Comparison of ENCODE assay signal across 8 cellular contexts in the genomic region with DNA sequence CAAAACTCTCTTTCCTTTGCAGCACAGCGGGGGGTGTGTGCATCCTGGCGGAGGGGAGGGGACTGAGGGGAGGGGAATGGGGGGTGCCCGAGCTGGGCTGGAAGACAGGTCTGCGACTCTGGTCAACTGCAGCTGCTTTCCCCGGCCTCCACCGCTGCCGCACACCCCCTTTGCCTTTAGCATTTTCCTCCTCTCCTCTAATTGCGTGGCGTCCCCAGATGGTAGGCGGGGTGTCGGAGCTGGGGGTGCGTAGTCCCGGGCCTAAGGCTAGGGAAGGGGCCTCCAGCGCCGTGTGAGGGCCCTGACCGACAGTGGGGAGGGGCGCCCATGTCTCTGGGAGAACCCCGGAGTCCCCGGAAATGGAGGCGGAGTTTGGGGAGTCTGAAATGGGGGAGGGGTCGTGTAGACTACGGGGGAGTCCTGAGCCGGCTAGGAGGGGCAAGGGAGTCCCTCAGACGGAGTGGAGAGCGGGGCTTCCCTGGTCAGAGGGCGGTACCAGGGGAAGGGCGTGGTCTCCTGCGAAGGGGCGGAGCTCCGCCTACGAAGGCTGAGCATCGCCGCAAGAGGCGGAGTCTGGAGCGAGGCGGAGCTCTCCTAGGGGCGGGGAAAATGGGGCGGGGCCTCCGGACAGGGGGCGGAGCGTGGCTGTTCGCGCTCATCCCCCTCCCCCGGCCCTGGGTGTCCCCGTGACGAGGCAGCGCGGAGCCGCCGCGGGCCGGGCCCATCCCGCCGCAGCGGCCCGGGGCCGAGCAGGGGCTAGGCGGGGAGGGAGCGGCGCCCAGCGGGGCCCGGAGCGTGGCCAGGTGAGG. TPM values are rescaled to one million over a fixed set of nuclear protein-coding genes. Genes with fewer than 3 reads are reported as not detected.
DNase-seq lines count a peak whose midpoint lies in the region; ATAC-seq, FAIRE-seq and TF ChIP-seq lines count a peak whose summit lies in the region.

PELI3 (plus strand) TSS at position 681 of the 809 bp plus-strand sequence. CDS start 1,224 bp downstream, outside the sequence.

- peak within 1 kb of the TSS; percentile 52 to 83 (median 73) for H3K4me3 ChIP-seq in keratinocyte (ENCODE audit: control insufficient read depth in 2 of 3, extremely low read depth in 1 of 3, insufficient read depth in 2 of 3, low read depth in 1 of 3, low read length in 3 of 3)

- peaks cover 9% of the 10 kb centered on the region for H3K36me3 Mint-ChIP-seq in central memory CD8-positive, alpha-beta T cell (ENCODE audit: insufficient read depth)

- H3K36me3 ChIP-seq in keratinocyte (ENCODE audit: control insufficient read depth in 2 of 2, extremely low read depth in 1 of 2, insufficient read depth in 2 of 2, low read length in 2 of 2), result peaks cover 0 to 7% of the 10 kb centered on the region in 2 experiments

- TF ChIP-seq CTCF in keratinocyte (optimal IDR thresholded peaks at IDR 0.05 in 1 of 3, IDR thresholded peaks at IDR 0.05 in 1 of 3, conservative IDR thresholded peaks at IDR 0.05 in 1 of 3; ENCODE audit: extremely low read depth in 1 of 3, insufficient read depth in 2 of 3, low read length in 3 of 3), result no peak

- no peaks in the 10 kb centered on the region for H3K9me3 ChIP-seq in keratinocyte (ENCODE audit: control insufficient read depth, low read depth, low read length)

- FAIRE-seq in keratinocyte (lab: Jason Lieb, UNC), result no peak

- peak within 1 kb of the TSS; percentile 87 for H3K27ac Mint-ChIP-seq in central memory CD8-positive, alpha-beta T cell (ENCODE audit: low read depth)

- dilution Hi-C loops in keratinocyte (cut with MboI; ENCODE audit: extremely low pct_ligation_motif_present, low sequenced_read_pairs), result no loop called here

- peaks cover 10% of the 10 kb centered on the region for H3K4me1 Mint-ChIP-seq in central memory CD8-positive, alpha-beta T cell

- peak; percentile 79 for DNase-seq in A172 (ENCODE audit: low spot score)
- DNase-seq in NCI-H2171 (lab: John Stamatoyannopoulos, UW), result peak; percentile 88
- peak; percentile 87 for DNase-seq in activated CD4-positive, CD25-positive, alpha-beta regulatory T cell treated with anti-CD3 and anti-CD28 coated beads, Interleukin-2, amount 50 U/mL, for 16 hours (ENCODE audit: low read depth, low spot score)
- peak; percentile 89 to 90 for DNase-seq in central memory CD8-positive, alpha-beta T cell (ENCODE audit: low spot score in 2 of 2)
- peak; percentile 57 for DNase-seq in keratinocyte (ENCODE audit: low read depth, low spot score)
- DNase-seq in stimulated activated CD4-positive, alpha-beta T cell treated with anti-CD3 and anti-CD28 coated beads, Interleukin-12 subunit alpha, Interleukin-12 subunit beta, amount 100 ng/mL, for 4 hours, result peak; percentile 98

- H3K9me3 Mint-ChIP-seq in central memory CD8-positive, alpha-beta T cell, result no peaks in the 10 kb centered on the region

- H3K4me3 Mint-ChIP-seq in central memory CD8-positive, alpha-beta T cell, result peak within 1 kb of the TSS; percentile 83

- no peaks in the 10 kb centered on the region for H3K79me2 ChIP-seq in keratinocyte (ENCODE audit: control insufficient read depth, insufficient read depth, low read length)

- no peaks in the 10 kb centered on the region for H4K20me1 ChIP-seq in keratinocyte (ENCODE audit: control insufficient read depth, extremely low read depth, insufficient read depth, low read length)

- H3K4me2 ChIP-seq in keratinocyte (ENCODE audit: control insufficient read depth, extremely low read depth, insufficient read depth, low read depth, low read length), result peak within 1 kb of the TSS; percentile 90

- H3K27ac ChIP-seq in keratinocyte (ENCODE audit: control insufficient read depth, insufficient read depth, low read length), result peak within 1 kb of the TSS; percentile 40

- peak within 1 kb of the TSS; percentile 88 for H2AFZ ChIP-seq in keratinocyte (ENCODE audit: control insufficient read depth, low read length)

- ATAC-seq in GM18861 (IDR thresholded peaks at IDR 0.05; ENCODE audit: unreplicated experiment) (peak; percentile 68), HG03103 (IDR thresholded peaks at IDR 0.05; ENCODE audit: low read depth, unreplicated experiment) (peak; percentile 55)
- ATAC-seq in central memory CD8-positive, alpha-beta T cell (replicated peaks; ENCODE audit: extremely low read depth, poor library complexity, severe bottlenecking), result peak; percentile 78

- H3K27me3 Mint-ChIP-seq in central memory CD8-positive, alpha-beta T cell, result no peaks in the 10 kb centered on the region

- H3K27me3 ChIP-seq in keratinocyte (ENCODE audit: control insufficient read depth, extremely low read depth, insufficient read depth, low read length), result no peaks in the 10 kb centered on the region

- peaks cover 7% of the 10 kb centered on the region for H3K4me1 ChIP-seq in keratinocyte (ENCODE audit: control insufficient read depth, extremely low read depth, insufficient read depth, low read length)

- no peaks in the 10 kb centered on the region for H3K9me1 ChIP-seq in keratinocyte (ENCODE audit: control insufficient read depth, extremely low read depth, insufficient read depth, low read length)

- peak within 1 kb of the TSS; percentile 73 for H3K9ac ChIP-seq in keratinocyte (ENCODE audit: control insufficient read depth, extremely low read depth, insufficient read depth, low read length)

RNA-seq across cellular contexts. Expression of gene PELI3, which starts in this region (rescaled TPM):
- total RNA-seq in A172 (2014; rRNA removed; shearing (Covaris generic)), result 13.3 and 16.1 TPM in 2 replicates
- polyA plus RNA-seq in keratinocyte, result 2.1 to 3.2 TPM (median 2.8 TPM) in 3 replicates
- 0.54 TPM for polyA plus RNA-seq in keratinocyte (2011; ENCODE audit: low read depth)
- polyA plus RNA-seq in keratinocyte (2011; cell fraction: cytosol; rRNA removed), result 1.8 and 3.8 TPM in 2 replicates
- polyA plus RNA-seq in keratinocyte (2011; cell fraction: nucleus; rRNA removed), result 3.4 and 4.2 TPM in 2 replicates
- 2.3 and 4.7 TPM in 2 replicates for polyA plus RNA-seq in keratinocyte (2012; ENCODE audit: low replicate concordance)
- 7.0 to 13.1 TPM (median 7.2 TPM) in 3 replicates for polyA minus RNA-seq in keratinocyte
- 5.2 TPM for polyA minus RNA-seq in keratinocyte (2011; cell fraction: cytosol; rRNA and poly(A)+ RNA removed)
- polyA minus RNA-seq in keratinocyte (2011; cell fraction: nucleus; rRNA and poly(A)+ RNA removed), result 4.2 and 4.5 TPM in 2 replicates

Comparison
In these comparisons a context has a peak if more than half of its experiments do, and no peak if none do; other contexts are left out.
1. Peak in every context shown above with its lines: DNase-seq, ATAC-seq, H3K4me3 ChIP-seq and H3K27ac ChIP-seq.